Comparison of ENCODE assay signal across 17 cellular contexts in genomic region chr17:79464310-79465010, GRCh38.
"Had no signal": no experiment of that assay in that cellular context is flagged by ENCODE, and none has a peak within 500 bp of the region (broad histone marks: within the 10 kb centered on the region; RNA-seq: fewer than 3 reads in every experiment).

No MANE protein-coding gene starts in this region.

- H3K27ac Mint-ChIP-seq: activated CD4-positive, alpha-beta memory T cell treated with anti-CD3 and anti-CD28 coated beads, Interleukin-2, amount 10 ng/mL, durations not matched to agents 7 days and 5 days; activated CD4-positive, alpha-beta T cell treated with anti-CD3 and anti-CD28 coated beads for 36 hours; activated naive CD4-positive, alpha-beta T cell treated with anti-CD3 and anti-CD28 coated beads, Interleukin-2, amount 50 U/mL, for 24 hours; activated T-cell treated with anti-CD3 and anti-CD28 coated beads, Interleukin-2, amount 50 U/mL, for 24 hours; natural killer cell treated with Interleukin-12 subunit alpha and Interleukin-12 subunit beta and Interleukin-15 and Interleukin-18, amount 100 ng/mL, for 72 hours; stimulated activated naive CD8-positive, alpha-beta T cell treated with anti-CD3 and anti-CD28 coated beads, Interleukin-15, Interleukin-2, amounts not matched to agents 100 ng/mL and 50 ng/mL, for 24 hours; T-cell had no signal

- H3K9me3 ChIP-seq: adrenal gland, psoas muscle, right lobe of liver, testis, upper lobe of right lung had no signal

- H3K27ac ChIP-seq: adrenal gland, psoas muscle, right lobe of liver, testis, upper lobe of right lung had no signal

- H3K36me3 ChIP-seq: adrenal gland, right lobe of liver, upper lobe of right lung had no signal

- H3K4me3 Mint-ChIP-seq: activated CD4-positive, alpha-beta memory T cell treated with anti-CD3 and anti-CD28 coated beads, Interleukin-2, amount 10 ng/mL, durations not matched to agents 7 days and 5 days; activated CD4-positive, alpha-beta T cell treated with anti-CD3 and anti-CD28 coated beads for 36 hours; activated naive CD4-positive, alpha-beta T cell treated with anti-CD3 and anti-CD28 coated beads, Interleukin-2, amount 50 U/mL, for 24 hours; activated T-cell treated with anti-CD3 and anti-CD28 coated beads, Interleukin-2, amount 50 U/mL, for 24 hours; natural killer cell treated with Interleukin-12 subunit alpha and Interleukin-12 subunit beta and Interleukin-15 and Interleukin-18, amount 100 ng/mL, for 72 hours; stimulated activated naive CD8-positive, alpha-beta T cell treated with anti-CD3 and anti-CD28 coated beads, Interleukin-15, Interleukin-2, amounts not matched to agents 100 ng/mL and 50 ng/mL, for 24 hours; T-cell had no signal

- H3K27me3 Mint-ChIP-seq: activated CD4-positive, alpha-beta memory T cell treated with anti-CD3 and anti-CD28 coated beads, Interleukin-2, amount 10 ng/mL, durations not matched to agents 7 days and 5 days; activated CD4-positive, alpha-beta T cell treated with anti-CD3 and anti-CD28 coated beads for 36 hours; activated naive CD4-positive, alpha-beta T cell treated with anti-CD3 and anti-CD28 coated beads, Interleukin-2, amount 50 U/mL, for 24 hours; natural killer cell treated with Interleukin-12 subunit alpha and Interleukin-12 subunit beta and Interleukin-15 and Interleukin-18, amount 100 ng/mL, for 72 hours had no signal

- DNase-seq: activated CD4-positive, alpha-beta memory T cell treated with anti-CD3 and anti-CD28 coated beads, Interleukin-2, amount 10 ng/mL, durations not matched to agents 7 days and 5 days; activated CD4-positive, alpha-beta T cell treated with anti-CD3 and anti-CD28 coated beads for 36 hours; activated effector memory CD4-positive, alpha-beta T cell treated with anti-CD3 and anti-CD28 coated beads, Interleukin-2, amount 50 U/mL, for 16 hours; activated T-cell treated with anti-CD3 and anti-CD28 coated beads, Interleukin-2, amount 50 U/mL, for 24 hours; adrenal gland; effector memory CD4-positive, alpha-beta T cell; foreskin melanocyte; kidney glomerular epithelial cell; mesendoderm; right lobe of liver; T-cell; testis; upper lobe of right lung had no signal

- H3K4me3 ChIP-seq: adrenal gland, psoas muscle, right lobe of liver, testis, upper lobe of right lung had no signal

- H3K36me3 Mint-ChIP-seq: activated naive CD4-positive, alpha-beta T cell treated with anti-CD3 and anti-CD28 coated beads, Interleukin-2, amount 50 U/mL, for 24 hours; natural killer cell treated with Interleukin-12 subunit alpha and Interleukin-12 subunit beta and Interleukin-15 and Interleukin-18, amount 100 ng/mL, for 72 hours; T-cell had no signal

- ATAC-seq: activated CD4-positive, alpha-beta T cell treated with anti-CD3 and anti-CD28 coated beads for 36 hours; natural killer cell treated with Interleukin-12 subunit alpha and Interleukin-12 subunit beta and Interleukin-15 and Interleukin-18, amount 100 ng/mL, for 72 hours; psoas muscle; right lobe of liver; T-cell; upper lobe of right lung had no signal

- H3K4me1 Mint-ChIP-seq: activated CD4-positive, alpha-beta memory T cell treated with anti-CD3 and anti-CD28 coated beads, Interleukin-2, amount 10 ng/mL, durations not matched to agents 7 days and 5 days; activated CD4-positive, alpha-beta T cell treated with anti-CD3 and anti-CD28 coated beads for 36 hours; activated naive CD4-positive, alpha-beta T cell treated with anti-CD3 and anti-CD28 coated beads, Interleukin-2, amount 50 U/mL, for 24 hours; T-cell had no signal

- H3K9me3 Mint-ChIP-seq: activated CD4-positive, alpha-beta memory T cell treated with anti-CD3 and anti-CD28 coated beads, Interleukin-2, amount 10 ng/mL, durations not matched to agents 7 days and 5 days; activated naive CD4-positive, alpha-beta T cell treated with anti-CD3 and anti-CD28 coated beads, Interleukin-2, amount 50 U/mL, for 24 hours; activated T-cell treated with anti-CD3 and anti-CD28 coated beads, Interleukin-2, amount 50 U/mL, for 24 hours; natural killer cell treated with Interleukin-12 subunit alpha and Interleukin-12 subunit beta and Interleukin-15 and Interleukin-18, amount 100 ng/mL, for 72 hours; stimulated activated naive CD8-positive, alpha-beta T cell treated with anti-CD3 and anti-CD28 coated beads, Interleukin-15, Interleukin-2, amounts not matched to agents 100 ng/mL and 50 ng/mL, for 24 hours had no signal

- H3K27me3 ChIP-seq: adrenal gland, right lobe of liver, testis had no signal

- H3K4me1 ChIP-seq: adrenal gland, psoas muscle, right lobe of liver, upper lobe of right lung had no signal
